ENCODE assay signal across 9 cellular contexts in genomic region chr4:22515888-22516541, GRCh38. TPM values are rescaled to one million over a fixed set of nuclear protein-coding genes. Genes with fewer than 3 reads are reported as not detected.
DNase-seq lines count a peak whose midpoint lies in the region; ATAC-seq, FAIRE-seq and TF ChIP-seq lines count a peak whose summit lies in the region.
"Had no signal": no experiment of that assay in that cellular context is flagged by ENCODE, and none has a peak within 500 bp of the region (broad histone marks: within the 10 kb centered on the region; RNA-seq: fewer than 3 reads in every experiment).

A gene with protein sequence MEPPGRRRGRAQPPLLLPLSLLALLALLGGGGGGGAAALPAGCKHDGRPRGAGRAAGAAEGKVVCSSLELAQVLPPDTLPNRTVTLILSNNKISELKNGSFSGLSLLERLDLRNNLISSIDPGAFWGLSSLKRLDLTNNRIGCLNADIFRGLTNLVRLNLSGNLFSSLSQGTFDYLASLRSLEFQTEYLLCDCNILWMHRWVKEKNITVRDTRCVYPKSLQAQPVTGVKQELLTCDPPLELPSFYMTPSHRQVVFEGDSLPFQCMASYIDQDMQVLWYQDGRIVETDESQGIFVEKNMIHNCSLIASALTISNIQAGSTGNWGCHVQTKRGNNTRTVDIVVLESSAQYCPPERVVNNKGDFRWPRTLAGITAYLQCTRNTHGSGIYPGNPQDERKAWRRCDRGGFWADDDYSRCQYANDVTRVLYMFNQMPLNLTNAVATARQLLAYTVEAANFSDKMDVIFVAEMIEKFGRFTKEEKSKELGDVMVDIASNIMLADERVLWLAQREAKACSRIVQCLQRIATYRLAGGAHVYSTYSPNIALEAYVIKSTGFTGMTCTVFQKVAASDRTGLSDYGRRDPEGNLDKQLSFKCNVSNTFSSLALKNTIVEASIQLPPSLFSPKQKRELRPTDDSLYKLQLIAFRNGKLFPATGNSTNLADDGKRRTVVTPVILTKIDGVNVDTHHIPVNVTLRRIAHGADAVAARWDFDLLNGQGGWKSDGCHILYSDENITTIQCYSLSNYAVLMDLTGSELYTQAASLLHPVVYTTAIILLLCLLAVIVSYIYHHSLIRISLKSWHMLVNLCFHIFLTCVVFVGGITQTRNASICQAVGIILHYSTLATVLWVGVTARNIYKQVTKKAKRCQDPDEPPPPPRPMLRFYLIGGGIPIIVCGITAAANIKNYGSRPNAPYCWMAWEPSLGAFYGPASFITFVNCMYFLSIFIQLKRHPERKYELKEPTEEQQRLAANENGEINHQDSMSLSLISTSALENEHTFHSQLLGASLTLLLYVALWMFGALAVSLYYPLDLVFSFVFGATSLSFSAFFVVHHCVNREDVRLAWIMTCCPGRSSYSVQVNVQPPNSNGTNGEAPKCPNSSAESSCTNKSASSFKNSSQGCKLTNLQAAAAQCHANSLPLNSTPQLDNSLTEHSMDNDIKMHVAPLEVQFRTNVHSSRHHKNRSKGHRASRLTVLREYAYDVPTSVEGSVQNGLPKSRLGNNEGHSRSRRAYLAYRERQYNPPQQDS (N-terminal part only) (minus strand): TSS chr4:22516066. CDS start chr4:22515784, 282 bp downstream.

- no peak for TF ChIP-seq POLR2A in GM18505 (IDR thresholded peaks at IDR 0.05; ENCODE audit: borderline replicate concordance, extremely low read depth, insufficient read depth, insufficient read length)

- H3K4me3 ChIP-seq in KMS-11 (IDR thresholded peaks at IDR 0.05; ENCODE audit: insufficient read depth, low read depth, low read length) (peak within 1 kb of the TSS; percentile 72), keratinocyte (ENCODE audit: control insufficient read depth in 2 of 3, extremely low read depth in 1 of 3, insufficient read depth in 2 of 3, low read depth in 1 of 3, low read length in 3 of 3) (peak within 1 kb of the TSS; percentile 52 to 86 (median 72)), small intestine (ENCODE audit: low read depth in 1 of 2, low read length in 2 of 2) (peak within 1 kb of the TSS; percentile 53 to 82)

- H2AFZ ChIP-seq in KMS-11 (ENCODE audit: low read depth), result peak within 1 kb of the TSS; percentile 73
- H2AFZ ChIP-seq in keratinocyte (ENCODE audit: control insufficient read depth, low read length), result peak within 1 kb of the TSS; percentile 72

- peak within 1 kb of the TSS; percentile 63; the same call in 1 of the 2 replicates for H3K9ac ChIP-seq in KMS-11
- peak within 1 kb of the TSS; percentile 86 for H3K9ac ChIP-seq in keratinocyte (ENCODE audit: control insufficient read depth, extremely low read depth, insufficient read depth, low read length)

- peaks cover 17% of the 10 kb centered on the region for H3K4me1 Mint-ChIP-seq in T-helper 1 cell treated with Interleukin-12 subunit alpha and Interleukin-12 subunit beta and Interleukin-4 antibody, amounts not matched to agents 30 μg/mL and 1 μg/mL, for 36 hours (ENCODE audit: low read depth)

- H3K27me3 ChIP-seq in KMS-11 (ENCODE audit: insufficient read depth, low read depth) (no peaks in the 10 kb centered on the region), keratinocyte (ENCODE audit: control insufficient read depth, extremely low read depth, insufficient read depth, low read length) (no peaks in the 10 kb centered on the region), small intestine (ENCODE audit: control insufficient read depth in 2 of 2, insufficient read depth in 2 of 2, low read length in 2 of 2) (no peaks in the 10 kb centered on the region)

- H3K27ac Mint-ChIP-seq in T-helper 1 cell treated with Interleukin-12 subunit alpha and Interleukin-12 subunit beta and Interleukin-4 antibody, amounts not matched to agents 30 μg/mL and 1 μg/mL, for 36 hours, result peak within 1 kb of the TSS; percentile 85

- no peaks in the 10 kb centered on the region for H3K36me3 Mint-ChIP-seq in T-helper 1 cell treated with Interleukin-12 subunit alpha and Interleukin-12 subunit beta and Interleukin-4 antibody, amounts not matched to agents 30 μg/mL and 1 μg/mL, for 36 hours (ENCODE audit: low read depth)

- no peaks in the 10 kb centered on the region for H3K9me3 Mint-ChIP-seq in T-helper 1 cell treated with Interleukin-12 subunit alpha and Interleukin-12 subunit beta and Interleukin-4 antibody, amounts not matched to agents 30 μg/mL and 1 μg/mL, for 36 hours

- no peaks in the 10 kb centered on the region for H3K9me3 ChIP-seq in keratinocyte (ENCODE audit: control insufficient read depth, low read depth, low read length)
- H3K9me3 ChIP-seq in small intestine (ENCODE audit: control insufficient read depth, low read depth), result no peaks in the 10 kb centered on the region

- H3K27me3 Mint-ChIP-seq in T-helper 1 cell treated with Interleukin-12 subunit alpha and Interleukin-12 subunit beta and Interleukin-4 antibody, amounts not matched to agents 30 μg/mL and 1 μg/mL, for 36 hours (ENCODE audit: low read depth), result peaks cover 10% of the 10 kb centered on the region

- H3K9me1 ChIP-seq in keratinocyte (ENCODE audit: control insufficient read depth, extremely low read depth, insufficient read depth, low read length), result no peaks in the 10 kb centered on the region

- peaks cover 6% of the 10 kb centered on the region for H3K4me1 ChIP-seq in KMS-11 (ENCODE audit: low read depth, poor library complexity, severe bottlenecking)
- peaks cover 9% of the 10 kb centered on the region for H3K4me1 ChIP-seq in keratinocyte (ENCODE audit: control insufficient read depth, extremely low read depth, insufficient read depth, low read length)
- H3K4me1 ChIP-seq in small intestine (ENCODE audit: control insufficient read depth in 2 of 2, insufficient read depth in 1 of 2, low read depth in 1 of 2, low read length in 1 of 2), result no peaks in the 10 kb centered on the region

- ATAC-seq in GM18505 (IDR thresholded peaks at IDR 0.05; ENCODE audit: unreplicated experiment) (peak; percentile 51), GM21619 (IDR thresholded peaks at IDR 0.05; ENCODE audit: unreplicated experiment) (no peak)

- H4K20me1 ChIP-seq in KMS-11 (ENCODE audit: insufficient read depth) (no peaks in the 10 kb centered on the region), keratinocyte (ENCODE audit: control insufficient read depth, extremely low read depth, insufficient read depth, low read length) (no peaks in the 10 kb centered on the region)

- H3K79me2 ChIP-seq in KMS-11 (ENCODE audit: insufficient read depth, low read depth) (peaks cover 19% of the 10 kb centered on the region; the same call in 1 of the 2 replicates), keratinocyte (ENCODE audit: control insufficient read depth, insufficient read depth, low read length) (peaks cover 43% of the 10 kb centered on the region)

- peak within 1 kb of the TSS; percentile 97 for H3K4me3 Mint-ChIP-seq in T-helper 1 cell treated with Interleukin-12 subunit alpha and Interleukin-12 subunit beta and Interleukin-4 antibody, amounts not matched to agents 30 μg/mL and 1 μg/mL, for 36 hours

- peak; percentile 78 for DNase-seq in 8988T
- DNase-seq in cerebellum (ENCODE audit: low spot score), result peak; percentile 46
- DNase-seq in keratinocyte (ENCODE audit: low read depth, low spot score), result no peak
- DNase-seq in small intestine, result peak; percentile 76

- TF ChIP-seq CTCF in KMS-11 (conservative IDR thresholded peaks at IDR 0.05; ENCODE audit: low read depth, low read length) (no peak), keratinocyte (optimal IDR thresholded peaks at IDR 0.05 in 1 of 3, IDR thresholded peaks at IDR 0.05 in 1 of 3, conservative IDR thresholded peaks at IDR 0.05 in 1 of 3; ENCODE audit: extremely low read depth in 1 of 3, insufficient read depth in 2 of 3, low read length in 3 of 3) (no peak)

- H3K4me2 ChIP-seq in KMS-11, result peak within 1 kb of the TSS; percentile 60
- H3K4me2 ChIP-seq in keratinocyte (ENCODE audit: control insufficient read depth, extremely low read depth, insufficient read depth, low read depth, low read length), result peak within 1 kb of the TSS; percentile 75

- 1 to 4% (median 3%) methylated on average over 32 to 74 of the region's 74 CpGs for WGBS in small intestine, 3 donors

- H3K36me3 ChIP-seq in KMS-11 (ENCODE audit: insufficient read depth), result no peaks in the 10 kb centered on the region
- no peaks in the 10 kb centered on the region for H3K36me3 ChIP-seq in keratinocyte (ENCODE audit: control insufficient read depth in 2 of 2, extremely low read depth in 1 of 2, insufficient read depth in 2 of 2, low read length in 2 of 2)
- no peaks in the 10 kb centered on the region for H3K36me3 ChIP-seq in small intestine (ENCODE audit: control insufficient read depth in 2 of 2, insufficient read depth in 2 of 2, low read length in 2 of 2)

- no peak for FAIRE-seq in keratinocyte (lab: Jason Lieb, UNC)
- FAIRE-seq in small intestine (lab: Jason Lieb, UNC), result no peak
- FAIRE-seq: GM18507 had no signal

- dilution Hi-C loops in keratinocyte (cut with MboI; ENCODE audit: extremely low pct_ligation_motif_present, low sequenced_read_pairs), result no loop called here

- H3K27ac ChIP-seq in KMS-11 (peak within 1 kb of the TSS; percentile 47), keratinocyte (ENCODE audit: control insufficient read depth, insufficient read depth, low read length) (peak within 1 kb of the TSS; percentile 77), small intestine (ENCODE audit: low read depth in 1 of 2, low read length in 1 of 2) (peak within 1 kb of the TSS; percentile 73 to 80)

RNA-seq across cellular contexts. Expression of the gene that starts here (rescaled TPM):
- total RNA-seq in cerebellum, result 69.7 TPM
- polyA plus RNA-seq in keratinocyte (35.1 to 38.7 TPM (median 36.4 TPM) in 3 replicates), small intestine (10 to 100 TPM; 10.8 to 13.0 (median 10.8) TPM)
- polyA plus RNA-seq in keratinocyte (2011; ENCODE audit: low read depth), result 17.7 TPM
- polyA plus RNA-seq in keratinocyte (2011; cell fraction: cytosol; rRNA removed), result 15.6 and 24.3 TPM in 2 replicates
- 61.9 and 72.5 TPM in 2 replicates for polyA plus RNA-seq in keratinocyte (2011; cell fraction: nucleus; rRNA removed)
- polyA plus RNA-seq in keratinocyte (2012; ENCODE audit: low replicate concordance), result 23.1 and 30.2 TPM in 2 replicates
- 55.7 to 129 TPM (median 90.1 TPM) in 3 replicates for polyA minus RNA-seq in keratinocyte
- 31.3 TPM for polyA minus RNA-seq in keratinocyte (2011; cell fraction: cytosol; rRNA and poly(A)+ RNA removed)
- 75.0 and 117 TPM in 2 replicates for polyA minus RNA-seq in keratinocyte (2011; cell fraction: nucleus; rRNA and poly(A)+ RNA removed)
